In the genomic region with DNA sequence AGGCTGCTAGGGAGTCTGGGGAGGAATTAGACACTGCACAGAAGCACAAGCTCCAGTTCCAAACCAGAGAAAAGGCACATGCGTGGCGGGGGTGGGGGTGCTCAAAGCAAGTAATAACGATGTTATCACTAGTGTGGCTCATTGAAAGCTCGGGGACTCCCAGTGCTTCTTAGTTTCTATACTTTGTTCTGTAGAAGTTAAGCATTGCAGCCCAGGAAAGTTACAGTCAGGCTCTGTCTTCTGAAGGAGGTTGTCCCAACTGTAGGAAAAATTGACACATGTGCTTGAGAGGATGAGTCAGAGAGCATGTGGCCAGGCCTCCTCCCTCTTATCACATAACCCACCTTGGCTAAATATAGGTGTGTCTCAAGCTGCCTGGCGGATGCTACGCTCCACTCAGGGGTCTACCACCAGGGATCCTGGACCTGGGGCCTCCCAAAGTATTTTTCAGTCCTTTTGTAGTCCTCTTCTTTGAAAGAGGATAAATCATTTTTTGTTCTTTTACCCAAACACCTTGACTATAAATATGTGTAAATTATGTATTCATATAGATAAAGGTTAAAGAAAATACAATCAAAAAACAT, we compare ENCODE assay signal across 1 cellular context.
TF ChIP-seq lines count a peak whose summit lies in the region.

No MANE protein-coding gene starts in this region.

TF ChIP-seq in K562, 482 proteins besides CTCF, POLR2A, EP300 and RAD21 (continued from another document and continues in another):
- TF ChIP-seq, protein P1, sequence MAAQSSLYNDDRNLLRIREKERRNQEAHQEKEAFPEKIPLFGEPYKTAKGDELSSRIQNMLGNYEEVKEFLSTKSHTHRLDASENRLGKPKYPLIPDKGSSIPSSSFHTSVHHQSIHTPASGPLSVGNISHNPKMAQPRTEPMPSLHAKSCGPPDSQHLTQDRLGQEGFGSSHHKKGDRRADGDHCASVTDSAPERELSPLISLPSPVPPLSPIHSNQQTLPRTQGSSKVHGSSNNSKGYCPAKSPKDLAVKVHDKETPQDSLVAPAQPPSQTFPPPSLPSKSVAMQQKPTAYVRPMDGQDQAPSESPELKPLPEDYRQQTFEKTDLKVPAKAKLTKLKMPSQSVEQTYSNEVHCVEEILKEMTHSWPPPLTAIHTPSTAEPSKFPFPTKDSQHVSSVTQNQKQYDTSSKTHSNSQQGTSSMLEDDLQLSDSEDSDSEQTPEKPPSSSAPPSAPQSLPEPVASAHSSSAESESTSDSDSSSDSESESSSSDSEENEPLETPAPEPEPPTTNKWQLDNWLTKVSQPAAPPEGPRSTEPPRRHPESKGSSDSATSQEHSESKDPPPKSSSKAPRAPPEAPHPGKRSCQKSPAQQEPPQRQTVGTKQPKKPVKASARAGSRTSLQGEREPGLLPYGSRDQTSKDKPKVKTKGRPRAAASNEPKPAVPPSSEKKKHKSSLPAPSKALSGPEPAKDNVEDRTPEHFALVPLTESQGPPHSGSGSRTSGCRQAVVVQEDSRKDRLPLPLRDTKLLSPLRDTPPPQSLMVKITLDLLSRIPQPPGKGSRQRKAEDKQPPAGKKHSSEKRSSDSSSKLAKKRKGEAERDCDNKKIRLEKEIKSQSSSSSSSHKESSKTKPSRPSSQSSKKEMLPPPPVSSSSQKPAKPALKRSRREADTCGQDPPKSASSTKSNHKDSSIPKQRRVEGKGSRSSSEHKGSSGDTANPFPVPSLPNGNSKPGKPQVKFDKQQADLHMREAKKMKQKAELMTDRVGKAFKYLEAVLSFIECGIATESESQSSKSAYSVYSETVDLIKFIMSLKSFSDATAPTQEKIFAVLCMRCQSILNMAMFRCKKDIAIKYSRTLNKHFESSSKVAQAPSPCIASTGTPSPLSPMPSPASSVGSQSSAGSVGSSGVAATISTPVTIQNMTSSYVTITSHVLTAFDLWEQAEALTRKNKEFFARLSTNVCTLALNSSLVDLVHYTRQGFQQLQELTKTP (IDR thresholded peaks at IDR 0.05; ENCODE audit: low read depth in 1 of 2, partially characterized antibody in 2 of 2), result peak; percentile 75 to 95
- peak; percentile 73; the same call in 1 of the 2 replicates for TF ChIP-seq FOXM1 (IDR thresholded peaks at IDR 0.05; ENCODE audit: low read depth)
- TF ChIP-seq FOXM1 (CRISPR knock-in tag; IDR thresholded peaks at IDR 0.05; ENCODE audit: low read depth), result no peak
- peak; percentile 93 for TF ChIP-seq GATA2 (CRISPR knock-in tag; IDR thresholded peaks at IDR 0.05)
- no peak for TF ChIP-seq HDAC6 (IDR thresholded peaks at IDR 0.05; ENCODE audit: low read depth, low read length)
- TF ChIP-seq, protein P2, sequence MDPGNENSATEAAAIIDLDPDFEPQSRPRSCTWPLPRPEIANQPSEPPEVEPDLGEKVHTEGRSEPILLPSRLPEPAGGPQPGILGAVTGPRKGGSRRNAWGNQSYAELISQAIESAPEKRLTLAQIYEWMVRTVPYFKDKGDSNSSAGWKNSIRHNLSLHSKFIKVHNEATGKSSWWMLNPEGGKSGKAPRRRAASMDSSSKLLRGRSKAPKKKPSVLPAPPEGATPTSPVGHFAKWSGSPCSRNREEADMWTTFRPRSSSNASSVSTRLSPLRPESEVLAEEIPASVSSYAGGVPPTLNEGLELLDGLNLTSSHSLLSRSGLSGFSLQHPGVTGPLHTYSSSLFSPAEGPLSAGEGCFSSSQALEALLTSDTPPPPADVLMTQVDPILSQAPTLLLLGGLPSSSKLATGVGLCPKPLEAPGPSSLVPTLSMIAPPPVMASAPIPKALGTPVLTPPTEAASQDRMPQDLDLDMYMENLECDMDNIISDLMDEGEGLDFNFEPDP (CRISPR knock-in tag; IDR thresholded peaks at IDR 0.05), result no peak
- TF ChIP-seq POLR2H (tag; IDR thresholded peaks at IDR 0.05; ENCODE audit: low read depth), result peak; percentile 59
- TF ChIP-seq HDAC2 (IDR thresholded peaks at IDR 0.05), result peak; percentile 89
- TF ChIP-seq SMARCA4 (IDR thresholded peaks at IDR 0.05), result peak; percentile 99
- TF ChIP-seq, protein P3, sequence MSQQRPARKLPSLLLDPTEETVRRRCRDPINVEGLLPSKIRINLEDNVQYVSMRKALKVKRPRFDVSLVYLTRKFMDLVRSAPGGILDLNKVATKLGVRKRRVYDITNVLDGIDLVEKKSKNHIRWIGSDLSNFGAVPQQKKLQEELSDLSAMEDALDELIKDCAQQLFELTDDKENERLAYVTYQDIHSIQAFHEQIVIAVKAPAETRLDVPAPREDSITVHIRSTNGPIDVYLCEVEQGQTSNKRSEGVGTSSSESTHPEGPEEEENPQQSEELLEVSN (IDR thresholded peaks at IDR 0.05; ENCODE audit: borderline replicate concordance in 1 of 2, extremely low read depth in 1 of 2, insufficient read depth in 1 of 2, insufficient read length in 1 of 2, low read depth in 1 of 2, low read length in 1 of 2, poor library complexity in 1 of 2, severe bottlenecking in 1 of 2), result peak in 1 of 2 experiments; percentile 64
- TF ChIP-seq, protein P4, sequence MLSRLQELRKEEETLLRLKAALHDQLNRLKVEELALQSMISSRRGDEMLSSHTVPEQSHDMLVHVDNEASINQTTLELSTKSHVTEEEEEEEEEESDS (CRISPR knock-in tag; IDR thresholded peaks at IDR 0.05), result no peak
- 0 out of 2 replicates have a peak, but pooled peaks have one; percentile 8 for TF ChIP-seq MAFG (tag; conservative IDR thresholded peaks at IDR 0.05)
- TF ChIP-seq SP1 (CRISPR knock-in tag; IDR thresholded peaks at IDR 0.05), result peak; percentile 70
- peak; percentile 81 to 84 for TF ChIP-seq NRF1 (conservative IDR thresholded peaks at IDR 0.05 in 1 of 2, IDR thresholded peaks at IDR 0.05 in 1 of 2)
- no peak for TF ChIP-seq POLR3A (IDR thresholded peaks at IDR 0.05; ENCODE audit: borderline replicate concordance, extremely low read depth, insufficient read depth, insufficient read length)
- TF ChIP-seq ZBED1 (IDR thresholded peaks at IDR 0.05), result peak; percentile 75; the same call in 1 of the 2 replicates
- no peak for TF ChIP-seq XRCC3 (IDR thresholded peaks at IDR 0.05)
- no peak for TF ChIP-seq GATAD2A (IDR thresholded peaks at IDR 0.05)
- TF ChIP-seq GATAD2B (IDR thresholded peaks at IDR 0.05; ENCODE audit: borderline replicate concordance), result no peak
- TF ChIP-seq, protein P5, sequence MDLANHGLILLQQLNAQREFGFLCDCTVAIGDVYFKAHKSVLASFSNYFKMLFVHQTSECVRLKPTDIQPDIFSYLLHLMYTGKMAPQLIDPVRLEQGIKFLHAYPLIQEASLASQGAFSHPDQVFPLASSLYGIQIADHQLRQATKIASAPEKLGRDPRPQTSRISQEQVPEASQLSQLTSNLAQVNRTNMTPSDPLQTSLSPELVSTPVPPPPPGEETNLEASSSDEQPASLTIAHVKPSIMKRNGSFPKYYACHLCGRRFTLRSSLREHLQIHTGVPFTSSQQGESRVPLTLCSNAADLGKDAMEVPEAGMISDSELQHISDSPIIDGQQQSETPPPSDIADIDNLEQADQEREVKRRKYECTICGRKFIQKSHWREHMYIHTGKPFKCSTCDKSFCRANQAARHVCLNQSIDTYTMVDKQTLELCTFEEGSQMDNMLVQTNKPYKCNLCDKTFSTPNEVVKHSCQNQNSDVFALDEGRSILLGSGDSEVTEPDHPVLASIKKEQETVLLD (IDR thresholded peaks at IDR 0.05), result peak; percentile 18; the same call in 1 of the 2 replicates
- peak; percentile 53 to 59; a peak in 3 of 4 replicates for TF ChIP-seq MAZ (CRISPR knock-in tag; conservative IDR thresholded peaks at IDR 0.05 in 1 of 2, IDR thresholded peaks at IDR 0.05 in 1 of 2)
- TF ChIP-seq BRD4 (IDR thresholded peaks at IDR 0.05), result no peak
- no peak for TF ChIP-seq CBFA2T3 (IDR thresholded peaks at IDR 0.05)
- TF ChIP-seq, protein P6, sequence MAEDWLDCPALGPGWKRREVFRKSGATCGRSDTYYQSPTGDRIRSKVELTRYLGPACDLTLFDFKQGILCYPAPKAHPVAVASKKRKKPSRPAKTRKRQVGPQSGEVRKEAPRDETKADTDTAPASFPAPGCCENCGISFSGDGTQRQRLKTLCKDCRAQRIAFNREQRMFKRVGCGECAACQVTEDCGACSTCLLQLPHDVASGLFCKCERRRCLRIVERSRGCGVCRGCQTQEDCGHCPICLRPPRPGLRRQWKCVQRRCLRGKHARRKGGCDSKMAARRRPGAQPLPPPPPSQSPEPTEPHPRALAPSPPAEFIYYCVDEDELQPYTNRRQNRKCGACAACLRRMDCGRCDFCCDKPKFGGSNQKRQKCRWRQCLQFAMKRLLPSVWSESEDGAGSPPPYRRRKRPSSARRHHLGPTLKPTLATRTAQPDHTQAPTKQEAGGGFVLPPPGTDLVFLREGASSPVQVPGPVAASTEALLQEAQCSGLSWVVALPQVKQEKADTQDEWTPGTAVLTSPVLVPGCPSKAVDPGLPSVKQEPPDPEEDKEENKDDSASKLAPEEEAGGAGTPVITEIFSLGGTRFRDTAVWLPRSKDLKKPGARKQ (CRISPR knock-in tag; IDR thresholded peaks at IDR 0.05), result no peak
- TF ChIP-seq HDAC3 (IDR thresholded peaks at IDR 0.05; ENCODE audit: borderline replicate concordance, partially characterized antibody), result no peak
- TF ChIP-seq, protein P7, sequence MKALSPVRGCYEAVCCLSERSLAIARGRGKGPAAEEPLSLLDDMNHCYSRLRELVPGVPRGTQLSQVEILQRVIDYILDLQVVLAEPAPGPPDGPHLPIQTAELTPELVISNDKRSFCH (CRISPR knock-in tag; IDR thresholded peaks at IDR 0.05), result no peak
- TF ChIP-seq, protein P7 (tag; IDR thresholded peaks at IDR 0.05), result no peak; the same call in 1 of the 2 replicates
- TF ChIP-seq, protein P8, sequence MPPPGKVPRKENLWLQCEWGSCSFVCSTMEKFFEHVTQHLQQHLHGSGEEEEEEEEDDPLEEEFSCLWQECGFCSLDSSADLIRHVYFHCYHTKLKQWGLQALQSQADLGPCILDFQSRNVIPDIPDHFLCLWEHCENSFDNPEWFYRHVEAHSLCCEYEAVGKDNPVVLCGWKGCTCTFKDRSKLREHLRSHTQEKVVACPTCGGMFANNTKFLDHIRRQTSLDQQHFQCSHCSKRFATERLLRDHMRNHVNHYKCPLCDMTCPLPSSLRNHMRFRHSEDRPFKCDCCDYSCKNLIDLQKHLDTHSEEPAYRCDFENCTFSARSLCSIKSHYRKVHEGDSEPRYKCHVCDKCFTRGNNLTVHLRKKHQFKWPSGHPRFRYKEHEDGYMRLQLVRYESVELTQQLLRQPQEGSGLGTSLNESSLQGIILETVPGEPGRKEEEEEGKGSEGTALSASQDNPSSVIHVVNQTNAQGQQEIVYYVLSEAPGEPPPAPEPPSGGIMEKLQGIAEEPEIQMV (tag; conservative IDR thresholded peaks at IDR 0.05; ENCODE audit: low read depth), result no peak
- peak; percentile 99 for TF ChIP-seq CTBP1 (IDR thresholded peaks at IDR 0.05; ENCODE audit: borderline replicate concordance)
- TF ChIP-seq MECOM (CRISPR knock-in tag; IDR thresholded peaks at IDR 0.05), result peak; percentile 72; the same call in 1 of the 2 replicates
- TF ChIP-seq TSC22D4 (tag; IDR thresholded peaks at IDR 0.05), result no peak
- no peak for TF ChIP-seq CBX8 (IDR thresholded peaks at IDR 0.05; ENCODE audit: borderline replicate concordance, extremely low read depth, low read depth, low read length, poor library complexity, severe bottlenecking)
- TF ChIP-seq NFRKB (IDR thresholded peaks at IDR 0.05; ENCODE audit: low read depth), result peak; percentile 63; the same call in 1 of the 2 replicates
- TF ChIP-seq, protein P9, sequence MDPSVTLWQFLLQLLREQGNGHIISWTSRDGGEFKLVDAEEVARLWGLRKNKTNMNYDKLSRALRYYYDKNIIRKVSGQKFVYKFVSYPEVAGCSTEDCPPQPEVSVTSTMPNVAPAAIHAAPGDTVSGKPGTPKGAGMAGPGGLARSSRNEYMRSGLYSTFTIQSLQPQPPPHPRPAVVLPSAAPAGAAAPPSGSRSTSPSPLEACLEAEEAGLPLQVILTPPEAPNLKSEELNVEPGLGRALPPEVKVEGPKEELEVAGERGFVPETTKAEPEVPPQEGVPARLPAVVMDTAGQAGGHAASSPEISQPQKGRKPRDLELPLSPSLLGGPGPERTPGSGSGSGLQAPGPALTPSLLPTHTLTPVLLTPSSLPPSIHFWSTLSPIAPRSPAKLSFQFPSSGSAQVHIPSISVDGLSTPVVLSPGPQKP (CRISPR knock-in tag; IDR thresholded peaks at IDR 0.05), result no peak
- no peak for TF ChIP-seq ASH1L (IDR thresholded peaks at IDR 0.05; ENCODE audit: borderline replicate concordance, low read depth, partially characterized antibody)
- peak; percentile 91 for TF ChIP-seq LCOR (CRISPR knock-in tag; IDR thresholded peaks at IDR 0.05)
- peak; percentile 85 for TF ChIP-seq MBD2 (IDR thresholded peaks at IDR 0.05; ENCODE audit: borderline replicate concordance, low read depth)
- TF ChIP-seq ZKSCAN3 (CRISPR knock-in tag; IDR thresholded peaks at IDR 0.05), result no peak
- TF ChIP-seq, protein P10, sequence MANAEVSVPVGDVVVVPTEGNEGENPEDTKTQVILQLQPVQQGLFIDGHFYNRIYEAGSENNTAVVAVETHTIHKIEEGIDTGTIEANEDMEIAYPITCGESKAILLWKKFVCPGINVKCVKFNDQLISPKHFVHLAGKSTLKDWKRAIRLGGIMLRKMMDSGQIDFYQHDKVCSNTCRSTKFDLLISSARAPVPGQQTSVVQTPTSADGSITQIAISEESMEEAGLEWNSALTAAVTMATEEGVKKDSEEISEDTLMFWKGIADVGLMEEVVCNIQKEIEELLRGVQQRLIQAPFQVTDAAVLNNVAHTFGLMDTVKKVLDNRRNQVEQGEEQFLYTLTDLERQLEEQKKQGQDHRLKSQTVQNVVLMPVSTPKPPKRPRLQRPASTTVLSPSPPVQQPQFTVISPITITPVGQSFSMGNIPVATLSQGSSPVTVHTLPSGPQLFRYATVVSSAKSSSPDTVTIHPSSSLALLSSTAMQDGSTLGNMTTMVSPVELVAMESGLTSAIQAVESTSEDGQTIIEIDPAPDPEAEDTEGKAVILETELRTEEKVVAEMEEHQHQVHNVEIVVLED (CRISPR knock-in tag; IDR thresholded peaks at IDR 0.05), result no peak
- TF ChIP-seq DNMT1 (IDR thresholded peaks at IDR 0.05), result no peak
- peak; percentile 28 to 41; a peak in 2 of 4 replicates for TF ChIP-seq FOXA3 (CRISPR knock-in tag; conservative IDR thresholded peaks at IDR 0.05 in 1 of 2, IDR thresholded peaks at IDR 0.05 in 1 of 2)
- TF ChIP-seq MTA3 (IDR thresholded peaks at IDR 0.05; ENCODE audit: borderline replicate concordance), result peak; percentile 88; the same call in 1 of the 2 replicates
